ENCODE assay signal across 7 cellular contexts in the genomic region with DNA sequence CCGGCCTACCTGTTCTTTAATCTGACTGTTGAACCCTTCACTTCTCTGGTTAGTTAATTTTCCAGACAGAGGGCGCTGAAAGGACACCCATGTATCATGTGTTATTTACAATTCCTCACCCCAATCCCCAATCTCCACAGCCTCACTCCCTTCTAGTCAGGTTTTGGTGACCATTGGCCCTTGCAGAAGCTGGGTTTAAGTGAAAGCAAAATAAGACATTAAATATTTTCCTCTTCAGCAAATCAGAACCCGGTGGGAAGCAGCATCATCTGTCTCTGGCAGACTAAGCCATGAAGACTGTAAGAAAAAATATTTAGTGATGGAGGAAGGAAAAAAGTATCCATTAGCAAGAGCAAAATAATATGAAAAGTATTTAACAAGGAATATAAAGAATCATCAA. TPM values are rescaled to one million over a fixed set of nuclear protein-coding genes. Genes with fewer than 3 reads are reported as not detected.
DNase-seq lines count a peak whose midpoint lies in the region; ATAC-seq and TF ChIP-seq lines count a peak whose summit lies in the region.

No MANE protein-coding gene starts in this region.

- H3K4ac ChIP-seq in IMR-90 (ENCODE audit: low read depth, low read length) = no peak overlapping the region

- no peaks in the 10 kb centered on the region for H3K9me1 ChIP-seq in IMR-90 (ENCODE audit: insufficient read depth, low read length)

- TF ChIP-seq RAD21 in IMR-90 (IDR thresholded peaks at IDR 0.05; ENCODE audit: low read length) = no peak

- TF ChIP-seq CTCF in IMR-90 (conservative IDR thresholded peaks at IDR 0.05; ENCODE audit: low read depth, low read length) (no peak), mammary epithelial cell (conservative IDR thresholded peaks at IDR 0.05 in 1 of 2, IDR thresholded peaks at IDR 0.05 in 1 of 2; ENCODE audit: extremely low read depth in 1 of 2, insufficient read depth in 1 of 2, low read depth in 1 of 2, low read length in 2 of 2) (no peak)

- H3K23ac ChIP-seq in IMR-90 (ENCODE audit: low read depth, low read length) = no peak overlapping the region

- H2AK9ac ChIP-seq in IMR-90 (replicated peaks; ENCODE audit: low read depth, low read length, poor library complexity) = no peak overlapping the region

- H3K27me3 ChIP-seq in IMR-90 (ENCODE audit: control insufficient read depth, insufficient read depth, low read length) (no peaks in the 10 kb centered on the region), mammary epithelial cell (ENCODE audit: insufficient read depth, low read length) (no peaks in the 10 kb centered on the region)

- peak overlapping the region; percentile 28; the same call in 1 of the 2 replicates for H3K4me2 ChIP-seq in IMR-90 (ENCODE audit: low read depth, low read length)
- H3K4me2 ChIP-seq in mammary epithelial cell (ENCODE audit: insufficient read depth, low read depth, low read length) = no peak overlapping the region

- POLR2A ChIA-PET in IMR-90 (lab: Charles Lee; ENCODE audit: unreplicated experiment) = no interaction called here

- H3K36me3 ChIP-seq in IMR-90 (ENCODE audit: control insufficient read depth, insufficient read depth, low read length) = no peaks in the 10 kb centered on the region
- H3K36me3 ChIP-seq in mammary epithelial cell (ENCODE audit: insufficient read depth, low read length) = no peaks in the 10 kb centered on the region

- peak; percentile 43 for DNase-seq in IMR-90
- DNase-seq in mammary epithelial cell = peak; percentile 6
- DNase-seq in pons (ENCODE audit: low spot score) = peak; percentile 52
- no peak for DNase-seq in effector CD8-positive, alpha-beta T cell (lab: John Stamatoyannopoulos, UW)
- no peak for DNase-seq in NCI-H446 (lab: John Stamatoyannopoulos, UW)

- H2AFZ ChIP-seq in IMR-90 (replicated peaks; ENCODE audit: low read length, poor library complexity) (no peak overlapping the region), mammary epithelial cell (ENCODE audit: low read depth, low read length) (no peak overlapping the region)

- no peaks in the 10 kb centered on the region for H3K79me1 ChIP-seq in IMR-90 (ENCODE audit: low read depth in 1 of 2, low read length in 2 of 2)

- no peaks in the 10 kb centered on the region for H3K79me2 ChIP-seq in mammary epithelial cell (ENCODE audit: insufficient read depth, low read length)

- H3K9me3 ChIP-seq in IMR-90 (ENCODE audit: control insufficient read depth, insufficient read depth, low read length) (no peaks in the 10 kb centered on the region), mammary epithelial cell (replicated peaks; ENCODE audit: insufficient read depth, low read length) (no peaks in the 10 kb centered on the region)

- H2BK120ac ChIP-seq in IMR-90 (ENCODE audit: low read depth, low read length) = no peak overlapping the region

- CTCF ChIA-PET in IMR-90 (lab: Yijun Ruan, JAX) (no interaction called here), mammary epithelial cell (lab: Charles Lee; ENCODE audit: low non-redundant PET) (interaction anchor here (0.6 kb wide), 1 partner anchor 307 kb away, joined by 3 read pairs; no protein-coding TSS in a partner anchor)

- in situ Hi-C loops in IMR-90 (cut with MboI; ENCODE audit: low sequenced_read_pairs) (no loop called here), mammary epithelial cell (cut with MboI; ENCODE audit: low sequenced_read_pairs in 2 of 2) (no loop called here)

- H3K56ac ChIP-seq in IMR-90 (ENCODE audit: extremely low read depth, insufficient read depth, low read length) = no peak overlapping the region

- no peak overlapping the region for H3K14ac ChIP-seq in IMR-90 (replicated peaks; ENCODE audit: low read depth, low read length)

- no peak overlapping the region for H4K5ac ChIP-seq in IMR-90 (ENCODE audit: low read depth, low read length)

- TF ChIP-seq POLR2A in IMR-90 (IDR thresholded peaks at IDR 0.05; ENCODE audit: low read depth, low read length) = no peak

- H3K27ac ChIP-seq in IMR-90 (ENCODE audit: insufficient read depth, low read length) (no peak overlapping the region), mammary epithelial cell (ENCODE audit: insufficient read depth, low read depth, low read length) (no peak overlapping the region)

- H3K18ac ChIP-seq in IMR-90 (ENCODE audit: low read depth, low read length) = no peak overlapping the region

- ATAC-seq in GM18498 (IDR thresholded peaks at IDR 0.05; ENCODE audit: unreplicated experiment) (peak; percentile 44), IMR-90 (ENCODE audit: low read depth) (peak; percentile 83), GM21825 (IDR thresholded peaks at IDR 0.05; ENCODE audit: unreplicated experiment) (no peak)

- BruUV-seq in IMR-90 (replicated peaks; lab: Mats Ljungman, UMichigan) (no TSS peak), mammary epithelial cell (replicated peaks; lab: Mats Ljungman, UMichigan) (no TSS peak)

- no peak overlapping the region for H2BK5ac ChIP-seq in IMR-90 (ENCODE audit: low read depth, low read length, poor library complexity, severe bottlenecking)

- H2BK20ac ChIP-seq in IMR-90 (ENCODE audit: low read depth, low read length) = no peak overlapping the region

- H2BK15ac ChIP-seq in IMR-90 (ENCODE audit: low read depth, low read length) = no peak overlapping the region

- H3K9ac ChIP-seq in IMR-90 (ENCODE audit: low read depth, low read length) (no peak overlapping the region), mammary epithelial cell (ENCODE audit: insufficient read depth, low read length) (no peak overlapping the region)

- H4K8ac ChIP-seq in IMR-90 (ENCODE audit: low read depth in 2 of 2, low read length in 2 of 2) = no peak overlapping the region

- H3K4me3 ChIP-seq in IMR-90 (ENCODE audit: insufficient read depth, low read depth, low read length) (no peak overlapping the region), mammary epithelial cell (replicated peaks in 1 of 3; ENCODE audit: insufficient read depth in 1 of 3, low read depth in 2 of 3, low read length in 3 of 3) (no peak overlapping the region)

- dilution Hi-C loops in IMR-90 (cut with HindIII; ENCODE audit: low sequenced_read_pairs, unreplicated experiment) (no loop called here), mammary epithelial cell (cut with HindIII; ENCODE audit: low sequenced_read_pairs) (no loop called here)

- no CpG with 5 or more reads among the region's 3 CpGs for WGBS in IMR-90 (ENCODE audit: extremely low coverage in 2 of 2, insufficient read length in 1 of 2), 2 experiments
- WGBS in mammary epithelial cell (ENCODE audit: low coverage, missing lambda C conversion rate) = 44% methylated on average over 2 of the region's 3 CpGs

- intact Hi-C loops in IMR-90 (cut with micrococcal nuclease) = no loop called here
- intact Hi-C loops in mammary epithelial cell (cut with micrococcal nuclease) = no loop called here

- H4K20me1 ChIP-seq in IMR-90 (ENCODE audit: insufficient read depth, low read length) (no peaks in the 10 kb centered on the region), mammary epithelial cell (ENCODE audit: insufficient read depth, low read length) (no peaks in the 10 kb centered on the region)

- H3K4me1 ChIP-seq in IMR-90 (ENCODE audit: control insufficient read depth, insufficient read depth, low read length) = no peaks in the 10 kb centered on the region
- peaks cover 5% of the 10 kb centered on the region for H3K4me1 ChIP-seq in mammary epithelial cell (ENCODE audit: insufficient read depth, low read length)

- no peak overlapping the region for H4K91ac ChIP-seq in IMR-90 (ENCODE audit: insufficient read depth, low read depth, low read length)

- H2AK5ac ChIP-seq in IMR-90 (ENCODE audit: low read depth, low read length) = no peak overlapping the region

TF ChIP-seq in IMR-90, 13 proteins besides CTCF, POLR2A, EP300 and RAD21:
- TF ChIP-seq RFX5 (IDR thresholded peaks at IDR 0.05; ENCODE audit: low read depth, low read length) (peak; percentile 99), NFE2L2 (IDR thresholded peaks at IDR 0.05; ENCODE audit: low read depth, low read length) (no peak)

RNA-seq across cellular contexts. Expression of a gene that starts 9.4 kb away (rescaled TPM):
- not detected in 2 replicates for total RNA-seq in IMR-90 (2012; rRNA removed)
- not detected in 2 replicates for polyA plus RNA-seq in IMR-90 (2012; rRNA removed)
- polyA plus RNA-seq in IMR-90 (2012; cell fraction: cytosol; rRNA removed) = not detected in 2 replicates
- polyA plus RNA-seq in IMR-90 (2012; cell fraction: nucleus; rRNA removed; ENCODE audit: low replicate concordance) = not detected in 2 replicates
- not detected for total RNA-seq in mammary epithelial cell
- not detected for polyA plus RNA-seq in mammary epithelial cell
- not detected for polyA minus RNA-seq in mammary epithelial cell

RNA-seq across cellular contexts. Expression of a gene that starts 38.2 kb away (rescaled TPM):
- total RNA-seq in IMR-90 (2012; rRNA removed) (not detected in 2 replicates), mammary epithelial cell (under 1 TPM; 0.24 to 0.83 TPM)
- polyA plus RNA-seq in IMR-90 (2012; rRNA removed) (not detected in 2 replicates), mammary epithelial cell (0.37 TPM)
- polyA plus RNA-seq in IMR-90 (2012; cell fraction: cytosol; rRNA removed) = not detected in 2 replicates
- not detected in 2 replicates for polyA plus RNA-seq in IMR-90 (2012; cell fraction: nucleus; rRNA removed; ENCODE audit: low replicate concordance)
- polyA minus RNA-seq in mammary epithelial cell = not detected

RNA-seq across cellular contexts. Expression of a gene that starts 38.6 kb away (rescaled TPM):
- total RNA-seq in IMR-90 (2012; rRNA removed) (not detected in 2 replicates), mammary epithelial cell (10 to 100 TPM in 1 of 2 donors, under 1 TPM in 1; 0.17 to 10.7 TPM)
- polyA plus RNA-seq in IMR-90 (2012; rRNA removed) (not detected in 2 replicates), mammary epithelial cell (0.23 TPM)
- polyA plus RNA-seq in IMR-90 (2012; cell fraction: cytosol; rRNA removed) = not detected in 2 replicates
- not detected in 2 replicates for polyA plus RNA-seq in IMR-90 (2012; cell fraction: nucleus; rRNA removed; ENCODE audit: low replicate concordance)
- polyA minus RNA-seq in mammary epithelial cell = not detected

Comparison
In these comparisons a context has a peak if more than half of its experiments do, and no peak if none do; other contexts are left out.
1. DNase-seq: peak in IMR-90 (single experiment), mammary epithelial cell (single experiment) and pons (single experiment); none in effector CD8-positive, alpha-beta T cell (single experiment) and NCI-H446 (0 of 2).